ENCODE assay signal across 8 cellular contexts in the genomic region with DNA sequence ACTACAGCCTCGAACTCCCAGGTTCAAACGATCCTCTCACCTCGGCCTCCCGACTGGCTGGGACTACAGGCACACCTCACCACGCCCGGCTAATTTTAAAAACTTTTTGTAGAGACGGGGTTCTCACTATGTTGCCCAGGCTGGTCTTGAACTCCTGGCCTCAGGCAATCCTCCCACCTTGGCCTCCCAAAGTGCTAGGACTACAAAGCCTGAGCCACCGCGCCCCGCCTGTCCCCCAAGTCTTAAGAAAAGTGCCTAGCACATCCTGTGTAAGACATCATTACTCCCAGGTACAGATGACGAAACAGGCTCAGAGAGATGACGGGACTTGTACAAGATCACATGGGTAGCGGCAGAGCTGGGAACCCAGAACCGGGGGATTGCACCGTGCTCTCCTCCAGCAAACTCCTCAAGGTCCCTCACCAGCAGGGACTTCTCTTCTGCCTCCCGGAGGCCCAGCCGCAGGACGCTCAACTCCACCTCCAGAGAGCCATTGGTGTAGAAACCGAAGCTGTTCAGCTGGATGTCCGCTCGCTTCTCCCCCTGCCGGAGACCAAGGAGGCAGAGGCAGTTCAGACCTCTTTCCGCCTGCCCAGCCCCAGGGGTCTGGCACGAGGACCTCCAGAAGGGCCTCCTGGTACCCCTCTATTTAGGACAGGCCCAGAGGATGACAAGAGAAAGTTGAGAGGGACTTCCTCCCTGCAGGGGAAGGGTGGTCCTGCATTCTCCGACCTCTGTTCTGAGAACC. TPM values are rescaled to one million over a fixed set of nuclear protein-coding genes. Genes with fewer than 3 reads are reported as not detected.
A peak's percentile ranks its signal among the peaks of the same experiment; 100 is the strongest.
DNase-seq lines count a peak whose midpoint lies in the region; ATAC-seq and TF ChIP-seq lines count a peak whose summit lies in the region.

No MANE protein-coding gene starts in this region.

- H3K27ac ChIP-seq in BLaER1 (peak overlapping the region; percentile 99), Panc1 (ENCODE audit: low read length) (peak overlapping the region; percentile 76), esophagus squamous epithelium (peak overlapping the region; percentile 96 to 99 (median 98))

- POLR2A ChIA-PET in Panc1 (lab: Charles Lee) = no interaction called here

- H3K27me3 Mint-ChIP-seq in activated T-cell treated with anti-CD3 and anti-CD28 coated beads, Interleukin-2, amount 50 U/mL, for 72 hours (ENCODE audit: low read depth) = no peaks in the 10 kb centered on the region

- H3K27me3 ChIP-seq in BLaER1 (no peaks in the 10 kb centered on the region), HAP-1 (ENCODE audit: low read depth) (no peaks in the 10 kb centered on the region), Panc1 (ENCODE audit: control insufficient read depth, insufficient read depth, low read length) (no peaks in the 10 kb centered on the region), esophagus squamous epithelium (no peaks in the 10 kb centered on the region)

- peaks cover 41% of the 10 kb centered on the region for H3K4me1 Mint-ChIP-seq in activated T-cell treated with anti-CD3 and anti-CD28 coated beads, Interleukin-2, amount 50 U/mL, for 72 hours (ENCODE audit: low read depth)

- H3K27ac Mint-ChIP-seq in activated T-cell treated with anti-CD3 and anti-CD28 coated beads, Interleukin-2, amount 50 U/mL, for 72 hours = peak overlapping the region; percentile 98

- H3K36me3 ChIP-seq in BLaER1 = peaks cover 25% of the 10 kb centered on the region
- peaks cover 1% of the 10 kb centered on the region for H3K36me3 ChIP-seq in HAP-1 (replicated peaks)
- H3K36me3 ChIP-seq in Panc1 (ENCODE audit: control insufficient read depth, insufficient read depth, low read length) = no peaks in the 10 kb centered on the region; the same call in 1 of the 2 replicates
- H3K36me3 ChIP-seq in esophagus squamous epithelium = peaks cover 11 to 42% (median 19%) of the 10 kb centered on the region in 3 donors

- H3K9me3 Mint-ChIP-seq in activated T-cell treated with anti-CD3 and anti-CD28 coated beads, Interleukin-2, amount 50 U/mL, for 72 hours = no peaks in the 10 kb centered on the region

- DNase-seq in HAP-1 (ENCODE audit: low spot score in 2 of 2) (peak; percentile 88), Panc1 (ENCODE audit: low read depth, low spot score) (no peak), esophagus squamous epithelium (lab: John Stamatoyannopoulos, UW) (peak; percentile 45), myocyte (ENCODE audit: low read depth) (peak; percentile 81)
- DNase-seq in activated T-cell treated with anti-CD3 and anti-CD28 coated beads, Interleukin-2, amount 50 U/mL, for 72 hours = peak; percentile 76 to 84
- peak; percentile 80 for DNase-seq in stimulated activated naive CD4-positive, alpha-beta T cell treated with Interleukin-2 at 50 U/mL for 16 hours (lab: John Stamatoyannopoulos, UW)

- intact Hi-C loops in Panc1 (cut with micrococcal nuclease; ENCODE audit: unreplicated experiment) (no loop called here), esophagus squamous epithelium (cut with DNase I) (no loop called here)

- CTCF ChIA-PET in Panc1 (lab: Charles Lee) = interaction anchor here (1.0 kb wide), 1 partner anchor 219 kb away, joined by 4 read pairs; no protein-coding TSS in a partner anchor

- in situ Hi-C loops in HAP-1 (cut with MboI; ENCODE audit: low sequenced_read_pairs) = loop anchor here (5.0 kb wide), 1 partner anchor 219 kb away; no protein-coding TSS in a partner anchor
- in situ Hi-C loops in Panc1 (cut with HindIII; ENCODE audit: low pct_unique_long_range_greater_than_20kb, low sequenced_read_pairs) = no loop called here

- peak overlapping the region; percentile 92 for H3K4me2 ChIP-seq in BLaER1

- TSS peak; percentile 70 for BruUV-seq in Panc1 (replicated peaks; lab: Mats Ljungman, UMichigan)

- TF ChIP-seq CTCF in Panc1 (IDR thresholded peaks at IDR 0.05) (peak; percentile 71), esophagus squamous epithelium (IDR thresholded peaks at IDR 0.05) (peak; percentile 48 to 75 (median 59))

- ATAC-seq in Panc1 = peak; percentile 35
- peak; percentile 26 to 27 for ATAC-seq in activated T-cell treated with anti-CD3 and anti-CD28 coated beads, Interleukin-2, amount 50 U/mL, for 72 hours (replicated peaks in 1 of 2)
- no peak for ATAC-seq in HG02884 (IDR thresholded peaks at IDR 0.05; ENCODE audit: unreplicated experiment)

- H3K4me3 ChIP-seq in BLaER1 (peak overlapping the region; percentile 90), HAP-1 (peak overlapping the region; percentile 74), Panc1 (ENCODE audit: low read depth in 2 of 2, low read length in 2 of 2) (peak overlapping the region; percentile 88 to 92), esophagus squamous epithelium (peak overlapping the region; percentile 84 to 97 (median 88))

- H3K9ac ChIP-seq in BLaER1 = peak overlapping the region; percentile 96

- peaks cover 40% of the 10 kb centered on the region for H3K4me1 ChIP-seq in BLaER1
- peaks cover 20% of the 10 kb centered on the region for H3K4me1 ChIP-seq in HAP-1
- H3K4me1 ChIP-seq in Panc1 (ENCODE audit: control insufficient read depth, insufficient read depth, low read length) = peaks cover 14% of the 10 kb centered on the region
- H3K4me1 ChIP-seq in esophagus squamous epithelium = peaks cover 26 to 50% (median 26%) of the 10 kb centered on the region in 3 donors

- peak in 2 of 4 donors; percentile 22 to 65 for TF ChIP-seq POLR2A in esophagus squamous epithelium (IDR thresholded peaks at IDR 0.05)

- H3K36me3 Mint-ChIP-seq in activated T-cell treated with anti-CD3 and anti-CD28 coated beads, Interleukin-2, amount 50 U/mL, for 72 hours (ENCODE audit: insufficient read depth in 2 of 2) = peaks cover 7 to 15% of the 10 kb centered on the region in 2 donors

- H3K9me3 ChIP-seq in BLaER1 (no peaks in the 10 kb centered on the region), HAP-1 (no peaks in the 10 kb centered on the region), Panc1 (ENCODE audit: control insufficient read depth, insufficient read depth, low read depth, low read length) (no peaks in the 10 kb centered on the region), esophagus squamous epithelium (no peaks in the 10 kb centered on the region)

- peaks cover 6% of the 10 kb centered on the region; the same call in 1 of the 2 replicates for H4K20me1 ChIP-seq in BLaER1

- H3K4me3 Mint-ChIP-seq in activated T-cell treated with anti-CD3 and anti-CD28 coated beads, Interleukin-2, amount 50 U/mL, for 72 hours = peak overlapping the region; percentile 92 to 96

- 54% methylated on average over 4 to 8 of the region's 25 CpGs for WGBS in esophagus squamous epithelium, 2 donors

RNA-seq across cellular contexts. Expression of a gene that starts 1.0 kb away (rescaled TPM):
- 43.0 TPM for total RNA-seq in Panc1 (2021; ENCODE audit: unreplicated experiment)
- polyA plus RNA-seq in Panc1 (2012; ENCODE audit: insufficient read length) = 63.5 TPM
- 100 to 1,000 TPM; 130 to 162 TPM for total RNA-seq in activated T-cell treated with anti-CD3 and anti-CD28 coated beads, Interleukin-2, amount 50 U/mL, for 72 hours
- total RNA-seq in esophagus squamous epithelium = 10 to 100 TPM; 45.7 to 72.8 (median 52.0) TPM
- 32.0 and 36.8 TPM in 2 replicates for total RNA-seq in myocyte
- 53.2 TPM for polyA plus RNA-seq in myocyte (2012)

RNA-seq across cellular contexts. Expression of a gene that starts 3.1 kb away (rescaled TPM):
- total RNA-seq in Panc1 (2021; ENCODE audit: unreplicated experiment) (115 TPM), esophagus squamous epithelium (100 to 1,000 TPM in 3 of 4 donors, 10 to 100 TPM in 1; 67.6 to 160 (median 117) TPM), myocyte (29.1 and 43.1 TPM in 2 replicates)
- 111 TPM for polyA plus RNA-seq in Panc1 (2012; ENCODE audit: insufficient read length)
- total RNA-seq in activated T-cell treated with anti-CD3 and anti-CD28 coated beads, Interleukin-2, amount 50 U/mL, for 72 hours = 10 to 100 TPM; 49.0 to 68.4 TPM
- 46.1 TPM for polyA plus RNA-seq in myocyte (2012)

RNA-seq across cellular contexts. Expression of a gene that starts 15.9 kb away (rescaled TPM):
- total RNA-seq in Panc1 (2021; ENCODE audit: unreplicated experiment) (5.0 TPM), esophagus squamous epithelium (100 to 1,000 TPM in 2 of 4 donors, 10 to 100 TPM in 2; 12.0 to 501 (median 189) TPM), myocyte (2.1 and 7.2 TPM in 2 replicates)
- polyA plus RNA-seq in Panc1 (2012; ENCODE audit: insufficient read length) = 1.3 TPM
- total RNA-seq in activated T-cell treated with anti-CD3 and anti-CD28 coated beads, Interleukin-2, amount 50 U/mL, for 72 hours = 1 to 10 TPM; 1.8 to 2.5 TPM
- 0.86 TPM for polyA plus RNA-seq in myocyte (2012)

RNA-seq across cellular contexts. Expression of a gene that starts 30.9 kb away (rescaled TPM):
- total RNA-seq in Panc1 (2021; ENCODE audit: unreplicated experiment) (2.2 TPM), esophagus squamous epithelium (10 to 100 TPM; 17.3 to 52.1 (median 40.6) TPM), myocyte (not detected in 2 replicates)
- polyA plus RNA-seq in Panc1 (2012; ENCODE audit: insufficient read length) = 3.0 TPM
- 10 to 100 TPM; 19.9 to 24.5 TPM for total RNA-seq in activated T-cell treated with anti-CD3 and anti-CD28 coated beads, Interleukin-2, amount 50 U/mL, for 72 hours
- polyA plus RNA-seq in myocyte (2012) = 0.53 TPM

RNA-seq across cellular contexts. Expression of a gene that starts 36.2 kb away (rescaled TPM):
- total RNA-seq in Panc1 (2021; ENCODE audit: unreplicated experiment) (0.05 TPM), esophagus squamous epithelium (1 to 10 TPM in 3 of 4 donors, under 1 TPM in 1; 0.83 to 7.6 (median 3.6) TPM), myocyte (not detected in 2 replicates)
- 1.5 TPM for polyA plus RNA-seq in Panc1 (2012; ENCODE audit: insufficient read length)
- total RNA-seq in activated T-cell treated with anti-CD3 and anti-CD28 coated beads, Interleukin-2, amount 50 U/mL, for 72 hours = 100 to 1,000 TPM; 111 to 114 TPM
- not detected for polyA plus RNA-seq in myocyte (2012)
